In the genomic region with DNA sequence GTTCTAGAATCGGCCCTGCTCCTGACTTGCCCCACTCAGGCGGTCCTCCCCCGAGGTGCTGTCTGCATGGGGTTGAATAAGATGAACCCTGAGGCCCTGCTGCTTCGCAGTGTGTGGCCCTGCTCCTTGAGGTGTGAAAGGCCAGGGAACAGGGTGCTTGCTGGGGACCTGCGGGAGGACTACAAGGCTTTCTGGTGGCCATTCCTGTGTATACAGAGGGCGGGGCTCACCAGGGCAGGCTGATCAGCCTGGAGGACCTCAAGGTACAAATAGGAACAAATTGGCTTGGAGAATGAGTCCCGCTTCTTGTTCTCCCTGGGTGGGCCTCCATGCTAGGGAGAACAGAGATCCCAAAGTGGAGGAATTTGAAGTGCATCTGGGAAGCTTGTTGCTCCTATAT, we compare ENCODE assay signal across 30 cellular contexts.
"Had no signal": no experiment of that assay in that cellular context is flagged by ENCODE, and none has a peak within 500 bp of the region (broad histone marks: within the 10 kb centered on the region; RNA-seq: fewer than 3 reads in every experiment).

No MANE protein-coding gene starts in this region.

- H3K27ac ChIP-seq: ascending aorta, cardiac muscle cell, VCaP had no signal

- DNase-seq: activated B cell treated with CpG ODN at 0.5 μM for 24 hours; activated CD4-positive, alpha-beta memory T cell treated with anti-CD3 and anti-CD28 coated beads for 36 hours; activated CD4-positive, alpha-beta T cell treated with anti-CD3 and anti-CD28 coated beads for 4 hours; activated CD4-positive, alpha-beta T cell treated with anti-CD3 and anti-CD28 coated beads, Interleukin-2, amount 10 ng/mL, durations not matched to agents 24 days and 14 days; activated CD4-positive, alpha-beta T cell treated with anti-CD3 and anti-CD28 coated beads, Interleukin-2, amount 50 U/mL, for 1 hour; activated CD4-positive, alpha-beta T cell treated with anti-CD3 and anti-CD28 coated beads, Interleukin-2, amount 50 U/mL, for 4 hours; activated CD4-positive, CD25-positive, alpha-beta regulatory T cell treated with anti-CD3 and anti-CD28 coated beads, Interleukin-2, amount 50 U/mL, for 72 hours; activated CD8-positive, alpha-beta memory T cell treated with anti-CD3 and anti-CD28 coated beads, Interleukin-2, amount 50 U/mL, for 4 hours; activated CD8-positive, alpha-beta T cell treated with anti-CD3 and anti-CD28 coated beads for 36 hours; activated gamma-delta T cell treated with Interleukin-2 at 50 U/mL for 16 hours; activated naive CD4-positive, alpha-beta T cell; activated naive CD4-positive, alpha-beta T cell treated with anti-CD3 and anti-CD28 coated beads for 36 hours; activated naive CD8-positive, alpha-beta T cell treated with anti-CD3 and anti-CD28 coated beads, Interleukin-2, amount 10 ng/mL, durations not matched to agents 7 days and 5 days; activated naive CD8-positive, alpha-beta T cell treated with anti-CD3 and anti-CD28 coated beads, Interleukin-2, amount 50 U/mL, for 24 hours; activated T-cell treated with anti-CD3 and anti-CD28 coated beads for 4 hours; activated T-cell treated with anti-CD3 and anti-CD28 coated beads, Interleukin-2, amount 50 U/mL, for 1 hour; activated T-cell treated with anti-CD3 and anti-CD28 coated beads, Interleukin-2, amount 50 U/mL, for 4 hours; activated T-cell treated with anti-CD3 and anti-CD28 coated beads, Interleukin-2, amount 50 U/mL, for 72 hours; amygdala; anterior cingulate cortex; caudate nucleus; cerebellar nuclear complex; T-helper 2 cell; T-helper 9 cell had no signal

- FAIRE-seq: bronchial epithelial cell, TTC549 had no signal

- H3K27me3 ChIP-seq: ascending aorta, cardiac muscle cell had no signal

- ATAC-seq: activated CD8-positive, alpha-beta T cell treated with anti-CD3 and anti-CD28 coated beads for 36 hours; activated naive CD8-positive, alpha-beta T cell treated with anti-CD3 and anti-CD28 coated beads, Interleukin-2, amount 50 U/mL, for 24 hours; activated T-cell treated with anti-CD3 and anti-CD28 coated beads, Interleukin-2, amount 50 U/mL, for 4 hours; activated T-cell treated with anti-CD3 and anti-CD28 coated beads, Interleukin-2, amount 50 U/mL, for 72 hours; activated T-helper 17 cell treated with anti-CD3 and anti-CD28 coated beads, Interleukin-2, amount 50 U/mL, for 72 hours had no signal

- H3K36me3 ChIP-seq: ascending aorta, cardiac muscle cell had no signal

- H3K4me3 ChIP-seq: ascending aorta, cardiac muscle cell had no signal

- H3K4me1 ChIP-seq: ascending aorta had no signal

- H3K9me3 ChIP-seq: ascending aorta had no signal
